In the genomic region with DNA sequence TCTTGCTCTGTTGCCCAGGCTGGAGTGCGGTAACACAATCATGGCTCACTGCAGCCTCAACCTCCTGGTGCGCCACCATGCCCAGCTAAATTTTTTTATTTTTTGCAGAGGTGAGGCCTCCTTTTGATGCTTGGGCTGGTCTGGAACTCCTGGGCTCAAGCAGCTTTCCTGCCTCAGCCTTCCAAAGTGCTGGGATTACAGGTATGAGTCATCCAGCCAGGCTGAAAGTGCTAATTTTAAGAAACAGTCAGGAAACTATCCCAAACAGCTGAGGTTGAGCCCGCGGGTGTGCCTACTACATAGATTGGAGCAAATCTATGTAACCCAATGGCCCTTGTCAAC, we compare ENCODE assay signal across 7 cellular contexts. TPM values are rescaled to one million over a fixed set of nuclear protein-coding genes. Genes with fewer than 3 reads are reported as not detected.
DNase-seq lines count a peak whose midpoint lies in the region; ATAC-seq and TF ChIP-seq lines count a peak whose summit lies in the region.

No MANE protein-coding gene starts in this region.

- no peak for TF ChIP-seq POLR2A in spleen (IDR thresholded peaks at IDR 0.05)

- peaks cover 0 to 24% (median 8%) of the 10 kb centered on the region in 6 donors for H3K36me3 ChIP-seq in spleen

- TF ChIP-seq CTCF in foreskin fibroblast (IDR thresholded peaks at IDR 0.05; ENCODE audit: low read depth, low read length), result no peak
- TF ChIP-seq CTCF in spleen (IDR thresholded peaks at IDR 0.05 in 8 of 11, conservative IDR thresholded peaks at IDR 0.05 in 3 of 11), result no peak

- H3K36me3 Mint-ChIP-seq in T-cell, result peaks cover 9% of the 10 kb centered on the region

- no peak for ATAC-seq in T-cell (replicated peaks in 1 of 4)
- ATAC-seq in GM18498 (IDR thresholded peaks at IDR 0.05; ENCODE audit: unreplicated experiment), result no peak

- no peaks in the 10 kb centered on the region for H3K27me3 Mint-ChIP-seq in T-cell

- CTCF ChIA-PET in T-cell (lab: Charles Lee), result interaction anchor here in 1 of 2 donors (1.1 to 2.7 kb wide), 3 partner anchors 20 to 75 kb away, joined by 3 to 12 read pairs (median 7); no protein-coding TSS in a partner anchor

- no peaks in the 10 kb centered on the region for H3K9me3 ChIP-seq in spleen

- peak overlapping the region in 7 of 8 donors; percentile 49 to 98 (median 91) for H3K27ac ChIP-seq in spleen

- peaks cover 0 to 3% (median 2%) of the 10 kb centered on the region in 3 donors for H3K9me3 Mint-ChIP-seq in T-cell

- DNase-seq in HCEC 1CT, result peak; percentile 56
- no peak for DNase-seq in T-cell
- peak; percentile 32 to 65 for DNase-seq in foreskin fibroblast
- no peak for DNase-seq in spleen
- no peak for DNase-seq in UCSD-AML1 (lab: John Stamatoyannopoulos, UW; ENCODE audit: unreplicated experiment)
- DNase-seq in DMS153 treated with DMSO at 0.1 percent for 48 hours (lab: John Stamatoyannopoulos, UW; ENCODE audit: unreplicated experiment), result no peak

- peaks cover 13 to 47% (median 43%) of the 10 kb centered on the region in 6 donors for H3K4me1 ChIP-seq in spleen

- H3K4me3 ChIP-seq in foreskin fibroblast (ENCODE audit: low read depth in 1 of 2, low read length in 2 of 2), result peak overlapping the region; percentile 65 to 92
- peak overlapping the region; percentile 45 to 94 (median 91) for H3K4me3 ChIP-seq in spleen

- WGBS in spleen, 5 donors, result 80 to 94% (median 87%) methylated on average over 4 of the region's 4 CpGs

- intact Hi-C loops in spleen (cut with DNase I; ENCODE audit: low total_unique reads), result no loop called here

- no peak overlapping the region for H3K27ac Mint-ChIP-seq in T-cell

- peaks cover 23 to 35% (median 31%) of the 10 kb centered on the region in 3 donors for H3K4me1 Mint-ChIP-seq in T-cell

- POLR2A ChIA-PET in T-cell (lab: Charles Lee), result interaction anchor here in 1 of 2 donors (0.5 kb wide), 1 partner anchor 67 kb away, joined by 3 read pairs; no protein-coding TSS in a partner anchor

- no peaks in the 10 kb centered on the region for H3K27me3 ChIP-seq in spleen (replicated peaks in 1 of 7)

- H3K4me3 Mint-ChIP-seq in T-cell, result peak overlapping the region; percentile 77 to 83 (median 78)

RNA-seq across cellular contexts. Expression of a gene that starts 0.7 kb away (rescaled TPM):
- total RNA-seq in T-cell (100 to 1,000 TPM; 355 to 403 (median 391) TPM), spleen (100 to 1,000 TPM; 259 to 517 (median 343) TPM)
- polyA plus RNA-seq in spleen, result 100 to 1,000 TPM in 2 of 3 donors, 10 to 100 TPM in 1; 96.9 to 150 (median 132) TPM

Comparison
In these comparisons a context has a peak if more than half of its experiments do, and no peak if none do; other contexts are left out.
1. DNase-seq: peak in HCEC 1CT (single experiment) and foreskin fibroblast (2 of 2); none in T-cell (0 of 34), spleen (single experiment), UCSD-AML1 (single experiment) and DMS153 treated with DMSO at 0.1 percent for 48 hours (single experiment).